In the genomic region with DNA sequence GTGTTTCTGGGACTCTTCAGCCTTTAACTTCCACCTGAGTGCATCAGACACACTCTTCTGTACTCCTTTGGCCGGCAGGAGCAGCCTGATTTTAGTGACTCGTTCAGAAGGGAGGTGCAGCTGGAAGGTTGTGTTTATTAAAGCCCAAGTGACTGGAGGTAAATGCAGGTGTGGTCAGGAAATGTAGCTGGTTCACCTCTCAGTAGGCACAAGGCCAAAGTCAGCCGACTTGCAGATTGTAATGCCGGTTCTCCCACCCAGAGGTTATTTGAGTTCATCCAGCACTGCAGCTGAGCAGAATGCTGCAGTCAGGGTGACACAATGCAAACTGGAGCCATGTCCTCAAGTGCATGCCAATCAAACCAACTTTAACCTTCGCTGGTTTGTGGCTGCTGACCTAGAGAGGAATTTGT, we compare ENCODE assay signal across 10 cellular contexts.
DNase-seq lines count a peak whose midpoint lies in the region; ATAC-seq and TF ChIP-seq lines count a peak whose summit lies in the region.
"Had no signal": no experiment of that assay in that cellular context is flagged by ENCODE, and none has a peak within 500 bp of the region (broad histone marks: within the 10 kb centered on the region; RNA-seq: fewer than 3 reads in every experiment).

No MANE protein-coding gene starts in this region.

- TF ChIP-seq CTCF in epithelial cell of esophagus (IDR thresholded peaks at IDR 0.05; ENCODE audit: insufficient read depth, low read depth, low read length, missing control alignments), result peak; percentile 8

- ATAC-seq in T-helper 17 cell, result no peak

- H3K36me3 Mint-ChIP-seq in T-helper 17 cell (ENCODE audit: low read depth), result peaks cover 2% of the 10 kb centered on the region

- DNase-seq in HT1080 (ENCODE audit: low read depth) (peak; percentile 18), NCI-H2196 treated with DMSO at 0.1 percent for 48 hours (lab: John Stamatoyannopoulos, UW; ENCODE audit: unreplicated experiment) (peak; percentile 64), epithelial cell of esophagus (ENCODE audit: low read depth) (peak; percentile 89), myocyte (ENCODE audit: low read depth) (peak; percentile 51), hypothalamus (lab: John Stamatoyannopoulos, UW) (no peak), OCI-M1 (lab: John Stamatoyannopoulos, UW) (no peak), T-helper 17 cell (no peak), AG20443 (ENCODE audit: low spot score) (no peak)
- DNase-seq: activated gamma-delta T cell treated with Interleukin-2 at 50 U/mL for 16 hours, DND-41 had no signal

- H3K4me1 Mint-ChIP-seq in T-helper 17 cell, result peaks cover 4% of the 10 kb centered on the region

- peaks cover 75% of the 10 kb centered on the region for H3K27me3 Mint-ChIP-seq in T-helper 17 cell

- no peak overlapping the region for H3K27ac Mint-ChIP-seq in T-helper 17 cell

- H3K9me3 ChIP-seq in T-helper 17 cell (ENCODE audit: control insufficient read depth, low read length, poor library complexity, severe bottlenecking), result no peaks in the 10 kb centered on the region

- no peak overlapping the region for H3K4me3 ChIP-seq in epithelial cell of esophagus (ENCODE audit: low read length)

- H3K4me3 Mint-ChIP-seq in T-helper 17 cell, result no peak overlapping the region

Comparison
In these comparisons a context has a peak if more than half of its experiments do, and no peak if none do; other contexts are left out.
1. DNase-seq: peak in HT1080 (single experiment), NCI-H2196 treated with DMSO at 0.1 percent for 48 hours (single experiment), epithelial cell of esophagus (single experiment) and myocyte (single experiment); none in hypothalamus (0 of 51), OCI-M1 (single experiment), T-helper 17 cell (0 of 3) and AG20443 (single experiment).